22 cellular contexts compared by ENCODE assay signal in genomic region chr1:116389013-116389412, GRCh38. TPM values are rescaled to one million over a fixed set of nuclear protein-coding genes. Genes with fewer than 3 reads are reported as not detected.
DNase-seq lines count a peak whose midpoint lies in the region; ATAC-seq, FAIRE-seq and TF ChIP-seq lines count a peak whose summit lies in the region.
"Had no signal": no experiment of that assay in that cellular context is flagged by ENCODE, and none has a peak within 500 bp of the region (broad histone marks: within the 10 kb centered on the region; RNA-seq: fewer than 3 reads in every experiment).

No MANE protein-coding gene starts in this region.

- TF ChIP-seq CTCF in heart left ventricle (IDR thresholded peaks at IDR 0.05) = no peak

- H3K36me3 ChIP-seq in heart left ventricle = peaks cover 2 to 100% (median 100%) of the 10 kb centered on the region in 9 donors

- H3K9me3 Mint-ChIP-seq in activated CD8-positive, alpha-beta T cell treated with anti-CD3 and anti-CD28 coated beads, Interleukin-2, amount 10 ng/mL, durations not matched to agents 7 days and 5 days (ENCODE audit: insufficient read depth) = no peaks in the 10 kb centered on the region

- H3K4me3 ChIP-seq in heart left ventricle (no peak overlapping the region), right cardiac atrium (ENCODE audit: low read length) (no peak overlapping the region)
- H3K4me3 ChIP-seq: gastrocnemius medialis, lower lobe of right lung, skin epidermis, testis had no signal

- intact Hi-C loops in heart left ventricle (cut with DNase I) (no loop called here), Right ventricle myocardium inferior (cut with DNase I) (no loop called here), right cardiac atrium (cut with DNase I) (no loop called here)

- POLR2A ChIA-PET in activated CD8-positive, alpha-beta T cell treated with anti-CD3 and anti-CD28 coated beads, Interleukin-2, amount 10 ng/mL, durations not matched to agents 7 days and 5 days (lab: Charles Lee) = interaction anchor here (1.6 kb wide), 1 partner anchor 13 kb away, joined by 4 read pairs; no protein-coding TSS in a partner anchor

- H3K27me3 Mint-ChIP-seq in activated CD8-positive, alpha-beta T cell treated with anti-CD3 and anti-CD28 coated beads, Interleukin-2, amount 10 ng/mL, durations not matched to agents 7 days and 5 days (ENCODE audit: low read depth) = no peaks in the 10 kb centered on the region

- CTCF ChIA-PET in activated CD8-positive, alpha-beta T cell treated with anti-CD3 and anti-CD28 coated beads, Interleukin-2, amount 10 ng/mL, durations not matched to agents 7 days and 5 days (lab: Charles Lee) = interaction anchor here (1.3 to 3.3 kb wide), 2 partner anchors 96 to 110 kb away, joined by 6 to 7 read pairs; no protein-coding TSS in a partner anchor

- DNase-seq in heart left ventricle (peak in 1 of 5 donors; percentile 39), Right ventricle myocardium inferior (ENCODE audit: missing footprints) (no peak), right cardiac atrium (peak in 1 of 3 donors; percentile 57), GM12892 (ENCODE audit: insufficient read length) (no peak)
- DNase-seq in activated CD8-positive, alpha-beta T cell treated with anti-CD3 and anti-CD28 coated beads, Interleukin-2, amount 10 ng/mL, durations not matched to agents 7 days and 5 days = no peak
- no peak for DNase-seq in activated effector memory CD4-positive, alpha-beta T cell treated with Interleukin-2 at 50 U/mL for 16 hours
- DNase-seq in stimulated activated CD4-positive, alpha-beta T cell treated with anti-CD3 and anti-CD28 coated beads, Interleukin-12 subunit alpha, Interleukin-12 subunit beta, amount 100 ng/mL, for 4 hours = no peak
- DNase-seq: activated gamma-delta T cell treated with Interleukin-2 at 50 U/mL for 16 hours; brain microvascular endothelial cell; dermis blood vessel endothelial cell; erythroblast; gastrocnemius medialis; lower lobe of right lung; NCI-H526 treated with DMSO at 0.1 percent for 48 hours; SK-N-SH; stimulated activated CD4-positive, alpha-beta T cell treated with anti-CD3 and anti-CD28 coated beads, Interleukin-4, amount 100 ng/mL, for 4 hours; stimulated activated CD8-positive, alpha-beta memory T cell treated with anti-CD3 and anti-CD28 coated beads, Interleukin-4, amount 100 ng/mL, for 48 hours; testis had no signal

- TF ChIP-seq POLR2A in heart left ventricle (IDR thresholded peaks at IDR 0.05) (no peak), GM12892 (IDR thresholded peaks at IDR 0.05; ENCODE audit: low read depth, low read length) (no peak)

- peaks cover 87% of the 10 kb centered on the region for H3K36me3 Mint-ChIP-seq in activated CD8-positive, alpha-beta T cell treated with anti-CD3 and anti-CD28 coated beads, Interleukin-2, amount 10 ng/mL, durations not matched to agents 7 days and 5 days (ENCODE audit: low read depth)

- H3K27ac ChIP-seq in heart left ventricle = peak overlapping the region in 3 of 12 donors; percentile 5 to 21 (median 9)
- H3K27ac ChIP-seq in right cardiac atrium (ENCODE audit: low read length) = no peak overlapping the region
- H3K27ac ChIP-seq: brain microvascular endothelial cell, lower lobe of right lung, testis had no signal

- no peak overlapping the region for H3K4me3 Mint-ChIP-seq in activated CD8-positive, alpha-beta T cell treated with anti-CD3 and anti-CD28 coated beads, Interleukin-2, amount 10 ng/mL, durations not matched to agents 7 days and 5 days

- no peaks in the 10 kb centered on the region for H3K9me3 ChIP-seq in heart left ventricle
- no peaks in the 10 kb centered on the region for H3K9me3 ChIP-seq in right cardiac atrium (ENCODE audit: control insufficient read depth, low read length)
- H3K9me3 ChIP-seq: gastrocnemius medialis, lower lobe of right lung, SK-N-SH, testis had no signal

- H3K4me1 ChIP-seq in heart left ventricle = peaks cover 0 to 47% (median 6%) of the 10 kb centered on the region in 12 donors
- no peaks in the 10 kb centered on the region for H3K4me1 ChIP-seq in right cardiac atrium (ENCODE audit: control insufficient read depth, insufficient read depth, low read length)
- H3K4me1 ChIP-seq: gastrocnemius medialis had no signal

- no peak for FAIRE-seq in GM12892 (lab: Jason Lieb, UNC)
- FAIRE-seq: H1, TTC549 had no signal

- no peaks in the 10 kb centered on the region for H3K27me3 ChIP-seq in heart left ventricle
- no peaks in the 10 kb centered on the region for H3K27me3 ChIP-seq in right cardiac atrium (ENCODE audit: control insufficient read depth, insufficient read depth)
- H3K27me3 ChIP-seq: brain microvascular endothelial cell, gastrocnemius medialis, testis had no signal

- peak in 3 of 4 donors; percentile 54 to 65 (median 63) for ATAC-seq in heart left ventricle
- ATAC-seq in Right ventricle myocardium inferior = no peak
- no peak for ATAC-seq in activated CD8-positive, alpha-beta T cell treated with anti-CD3 and anti-CD28 coated beads, Interleukin-2, amount 10 ng/mL, durations not matched to agents 7 days and 5 days
- peak; percentile 35 to 66 for ATAC-seq in right cardiac atrium
- ATAC-seq in HG03457 (IDR thresholded peaks at IDR 0.05; ENCODE audit: unreplicated experiment) = no peak
- ATAC-seq: gastrocnemius medialis had no signal

- H3K27ac Mint-ChIP-seq in activated CD8-positive, alpha-beta T cell treated with anti-CD3 and anti-CD28 coated beads, Interleukin-2, amount 10 ng/mL, durations not matched to agents 7 days and 5 days = peak overlapping the region; percentile 60

- peaks cover 56% of the 10 kb centered on the region for H3K4me1 Mint-ChIP-seq in activated CD8-positive, alpha-beta T cell treated with anti-CD3 and anti-CD28 coated beads, Interleukin-2, amount 10 ng/mL, durations not matched to agents 7 days and 5 days (ENCODE audit: low read depth)

- WGBS in heart left ventricle, 4 donors = 61 to 73% (median 66%) methylated on average over 2 of the region's 2 CpGs
- WGBS in right cardiac atrium = 70% methylated on average over 2 of the region's 2 CpGs

RNA-seq across cellular contexts. Expression of gene ATP1A1, which starts 16.0 kb away (rescaled TPM):
- total RNA-seq in heart left ventricle (100 to 1,000 TPM; 175 to 436 (median 241) TPM), Right ventricle myocardium inferior (298 TPM), right cardiac atrium (100 to 1,000 TPM; 166 to 326 (median 226) TPM)
- polyA plus RNA-seq in heart left ventricle (100 to 1,000 TPM; 115 to 896 TPM), right cardiac atrium (155 TPM)
- 100 to 1,000 TPM; 203 to 204 TPM for total RNA-seq in activated CD8-positive, alpha-beta T cell treated with anti-CD3 and anti-CD28 coated beads, Interleukin-2, amount 10 ng/mL, durations not matched to agents 7 days and 5 days
- polyA plus RNA-seq in GM12892 (2012; ENCODE audit: missing spikeins) = 229 TPM

Comparison
In these comparisons a context has a peak if more than half of its experiments do, and no peak if none do; other contexts are left out.
1. ATAC-seq: peak in heart left ventricle (3 of 4) and right cardiac atrium (2 of 2); none in Right ventricle myocardium inferior (single experiment), activated CD8-positive, alpha-beta T cell treated with anti-CD3 and anti-CD28 coated beads, Interleukin-2, amount 10 ng/mL, durations not matched to agents 7 days and 5 days (single experiment) and HG03457 (single experiment).